28 cellular contexts compared by ENCODE assay signal in genomic region chr21:41620982-41621381, GRCh38.
DNase-seq lines count a peak whose midpoint lies in the region; ATAC-seq and TF ChIP-seq lines count a peak whose summit lies in the region.
"Had no signal": no experiment of that assay in that cellular context is flagged by ENCODE, and none has a peak within 500 bp of the region (broad histone marks: within the 10 kb centered on the region; RNA-seq: fewer than 3 reads in every experiment).

No MANE protein-coding gene starts in this region.

- H3K4me1 ChIP-seq in breast epithelium (peaks cover 7% of the 10 kb centered on the region in 2 donors), foreskin keratinocyte (peaks cover 23% of the 10 kb centered on the region), suprapubic skin (peaks cover 27% of the 10 kb centered on the region)
- H3K4me1 ChIP-seq: HAP-1, left lung, right lobe of liver had no signal

- TF ChIP-seq CTCF in breast epithelium (IDR thresholded peaks at IDR 0.05) (no peak), foreskin keratinocyte (conservative IDR thresholded peaks at IDR 0.05) (no peak), suprapubic skin (IDR thresholded peaks at IDR 0.05) (no peak)

- H3K4me3 ChIP-seq in breast epithelium (no peak overlapping the region), suprapubic skin (no peak overlapping the region)
- H3K4me3 ChIP-seq: GM12878, HAP-1, left lung, right lobe of liver, SJSA1, stomach, transverse colon had no signal

- ATAC-seq in foreskin keratinocyte: no peak
- no peak for ATAC-seq in HG03196 (IDR thresholded peaks at IDR 0.05; ENCODE audit: unreplicated experiment)
- ATAC-seq: activated CD8-positive, alpha-beta T cell treated with anti-CD3 and anti-CD28 coated beads for 36 hours; GM12878; naive thymus-derived CD4-positive, alpha-beta T cell; Panc1 had no signal

- H3K9me3 ChIP-seq in breast epithelium (no peaks in the 10 kb centered on the region), suprapubic skin (no peaks in the 10 kb centered on the region)
- H3K9me3 ChIP-seq: HAP-1, right lobe of liver, SJSA1, stomach, transverse colon had no signal

- intact Hi-C loops in breast epithelium (cut with DNase I; ENCODE audit: low total_unique reads): no loop called here

- H3K27ac ChIP-seq in breast epithelium (peak overlapping the region; percentile 69 to 79), foreskin keratinocyte (peak overlapping the region; percentile 89), suprapubic skin (peak overlapping the region; percentile 52)
- H3K27ac ChIP-seq: HL-60, right lobe of liver, SJSA1, stomach, transverse colon had no signal

- no peak for TF ChIP-seq POLR2A in breast epithelium (IDR thresholded peaks at IDR 0.05)
- no peak for TF ChIP-seq POLR2A in suprapubic skin (IDR thresholded peaks at IDR 0.05)

- DNase-seq in GM03348 (ENCODE audit: low spot score): peak; percentile 58
- no peak for DNase-seq in breast epithelium (ENCODE audit: low spot score in 2 of 2)
- DNase-seq in foreskin keratinocyte: no peak
- DNase-seq in suprapubic skin (ENCODE audit: low spot score in 2 of 2): no peak
- DNase-seq in activated gamma-delta T cell (lab: John Stamatoyannopoulos, UW): no peak
- DNase-seq in G401 (ENCODE audit: low spot score): no peak
- DNase-seq: activated CD4-positive, alpha-beta T cell treated with anti-CD3 and anti-CD28 coated beads for 1 hour; activated CD8-positive, alpha-beta T cell treated with anti-CD3 and anti-CD28 coated beads for 36 hours; activated naive CD4-positive, alpha-beta T cell treated with Interleukin-2 at 50 U/mL for 16 hours; activated T-cell treated with anti-CD3 and anti-CD28 coated beads, Interleukin-2, amount 50 U/mL, for 1 hour; DMS53; Kasumi-1; left lung; naive thymus-derived CD4-positive, alpha-beta T cell; NCI-H1694; NCI-H2171; NCI-H524 treated with DMSO at 0.1 percent for 48 hours; NK-92 treated with Interleukin-12 subunit alpha and Interleukin-12 subunit beta, amount 100 ng/mL, for 24 hours; right lobe of liver; stomach; T-helper 1 cell; transverse colon had no signal

- H3K27me3 ChIP-seq in breast epithelium: no peaks in the 10 kb centered on the region
- no peaks in the 10 kb centered on the region for H3K27me3 ChIP-seq in foreskin keratinocyte
- peaks cover 4% of the 10 kb centered on the region for H3K27me3 ChIP-seq in suprapubic skin
- H3K27me3 ChIP-seq: right lobe of liver, SJSA1 had no signal

- TF ChIP-seq EP300 in suprapubic skin (IDR thresholded peaks at IDR 0.05): no peak

- 55% methylated on average over 8 of the region's 8 CpGs for WGBS in suprapubic skin

- no peaks in the 10 kb centered on the region for H3K36me3 ChIP-seq in breast epithelium
- H3K36me3 ChIP-seq in suprapubic skin: no peaks in the 10 kb centered on the region
- H3K36me3 ChIP-seq: HAP-1, left lung, right lobe of liver, SJSA1, stomach, transverse colon had no signal

- in situ Hi-C loops in G401 (cut with HindIII; ENCODE audit: low sequenced_read_pairs): no loop called here
